In genomic region chr10:103847909-103848468, GRCh38 we compare ENCODE assay signal across 1 cellular context.
TF ChIP-seq lines count a peak whose summit lies in the region.

No MANE protein-coding gene starts in this region.

TF ChIP-seq in HCT116, 20 proteins besides CTCF, POLR2A, EP300 and RAD21 (continued from another document):
- TF ChIP-seq, protein P1, sequence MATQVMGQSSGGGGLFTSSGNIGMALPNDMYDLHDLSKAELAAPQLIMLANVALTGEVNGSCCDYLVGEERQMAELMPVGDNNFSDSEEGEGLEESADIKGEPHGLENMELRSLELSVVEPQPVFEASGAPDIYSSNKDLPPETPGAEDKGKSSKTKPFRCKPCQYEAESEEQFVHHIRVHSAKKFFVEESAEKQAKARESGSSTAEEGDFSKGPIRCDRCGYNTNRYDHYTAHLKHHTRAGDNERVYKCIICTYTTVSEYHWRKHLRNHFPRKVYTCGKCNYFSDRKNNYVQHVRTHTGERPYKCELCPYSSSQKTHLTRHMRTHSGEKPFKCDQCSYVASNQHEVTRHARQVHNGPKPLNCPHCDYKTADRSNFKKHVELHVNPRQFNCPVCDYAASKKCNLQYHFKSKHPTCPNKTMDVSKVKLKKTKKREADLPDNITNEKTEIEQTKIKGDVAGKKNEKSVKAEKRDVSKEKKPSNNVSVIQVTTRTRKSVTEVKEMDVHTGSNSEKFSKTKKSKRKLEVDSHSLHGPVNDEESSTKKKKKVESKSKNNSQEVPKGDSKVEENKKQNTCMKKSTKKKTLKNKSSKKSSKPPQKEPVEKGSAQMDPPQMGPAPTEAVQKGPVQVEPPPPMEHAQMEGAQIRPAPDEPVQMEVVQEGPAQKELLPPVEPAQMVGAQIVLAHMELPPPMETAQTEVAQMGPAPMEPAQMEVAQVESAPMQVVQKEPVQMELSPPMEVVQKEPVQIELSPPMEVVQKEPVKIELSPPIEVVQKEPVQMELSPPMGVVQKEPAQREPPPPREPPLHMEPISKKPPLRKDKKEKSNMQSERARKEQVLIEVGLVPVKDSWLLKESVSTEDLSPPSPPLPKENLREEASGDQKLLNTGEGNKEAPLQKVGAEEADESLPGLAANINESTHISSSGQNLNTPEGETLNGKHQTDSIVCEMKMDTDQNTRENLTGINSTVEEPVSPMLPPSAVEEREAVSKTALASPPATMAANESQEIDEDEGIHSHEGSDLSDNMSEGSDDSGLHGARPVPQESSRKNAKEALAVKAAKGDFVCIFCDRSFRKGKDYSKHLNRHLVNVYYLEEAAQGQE (IDR thresholded peaks at IDR 0.05; ENCODE audit: low read depth) = no peak
- TF ChIP-seq YY1 (IDR thresholded peaks at IDR 0.05; ENCODE audit: extremely low read depth, insufficient replicate concordance, low read depth, low read length) = no peak
- no peak for TF ChIP-seq ZFX (IDR thresholded peaks at IDR 0.05)
- TF ChIP-seq JUND (IDR thresholded peaks at IDR 0.05) = no peak
- TF ChIP-seq, protein P2, sequence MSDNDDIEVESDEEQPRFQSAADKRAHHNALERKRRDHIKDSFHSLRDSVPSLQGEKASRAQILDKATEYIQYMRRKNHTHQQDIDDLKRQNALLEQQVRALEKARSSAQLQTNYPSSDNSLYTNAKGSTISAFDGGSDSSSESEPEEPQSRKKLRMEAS (IDR thresholded peaks at IDR 0.05) = no peak
- TF ChIP-seq POLR2AphosphoS5 (IDR thresholded peaks at IDR 0.05; ENCODE audit: low read depth, low read length) = no peak
- no peak for TF ChIP-seq ATF3 (IDR thresholded peaks at IDR 0.05)
- no peak for TF ChIP-seq CBX3 (IDR thresholded peaks at IDR 0.05; ENCODE audit: low read depth)
- no peak for TF ChIP-seq CEBPB (IDR thresholded peaks at IDR 0.05; ENCODE audit: low read depth)
- no peak for TF ChIP-seq ZNF274 (IDR thresholded peaks at IDR 0.05; ENCODE audit: low read depth, low read length)
